In the genomic region with DNA sequence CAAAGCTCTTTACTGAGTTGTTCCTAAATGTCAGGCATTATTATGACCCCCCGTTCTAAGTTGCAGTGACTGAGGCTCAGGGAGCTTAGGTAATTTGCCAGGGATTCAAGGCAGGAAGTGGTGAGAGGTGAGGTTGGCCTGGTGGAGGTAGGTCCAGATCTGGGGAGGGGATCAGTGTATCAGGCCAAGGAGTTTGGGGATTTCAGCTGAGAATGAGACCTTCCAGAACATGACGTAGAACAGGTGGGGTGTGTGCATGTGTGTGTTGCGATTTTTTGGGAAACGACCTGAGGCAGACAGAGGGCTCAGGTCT, we compare ENCODE assay signal across 18 cellular contexts. TPM values are rescaled to one million over a fixed set of nuclear protein-coding genes. Genes with fewer than 3 reads are reported as not detected.
DNase-seq lines count a peak whose midpoint lies in the region; ATAC-seq and TF ChIP-seq lines count a peak whose summit lies in the region.
"Had no signal": no experiment of that assay in that cellular context is flagged by ENCODE, and none has a peak within 500 bp of the region (broad histone marks: within the 10 kb centered on the region; RNA-seq: fewer than 3 reads in every experiment).

No MANE protein-coding gene starts in this region.

- H3K4me3 ChIP-seq in MG63 = no peak overlapping the region
- H3K4me3 ChIP-seq in mammary epithelial cell (replicated peaks in 1 of 3; ENCODE audit: insufficient read depth in 1 of 3, low read depth in 2 of 3, low read length in 3 of 3) = no peak overlapping the region
- H3K4me3 ChIP-seq: lung had no signal

- no peaks in the 10 kb centered on the region for H3K36me3 ChIP-seq in MG63
- H3K36me3 ChIP-seq in mammary epithelial cell (ENCODE audit: insufficient read depth, low read length) = no peaks in the 10 kb centered on the region
- H3K36me3 ChIP-seq: WERI-Rb-1 had no signal

- no peaks in the 10 kb centered on the region for H3K27me3 Mint-ChIP-seq in Calu3 (ENCODE audit: unreplicated experiment)
- H3K27me3 Mint-ChIP-seq in osteocyte (ENCODE audit: unreplicated experiment) = no peaks in the 10 kb centered on the region

- H3K36me3 Mint-ChIP-seq in Calu3 (ENCODE audit: insufficient read depth, unreplicated experiment) (peaks cover 14% of the 10 kb centered on the region), osteocyte (ENCODE audit: unreplicated experiment) (no peaks in the 10 kb centered on the region)
- H3K36me3 Mint-ChIP-seq: activated naive CD8-positive, alpha-beta T cell treated with anti-CD3 and anti-CD28 coated beads, Interleukin-2, amount 10 ng/mL, durations not matched to agents 7 days and 5 days; naive B cell had no signal

- BruUV-seq in Calu3 (replicated peaks; lab: Mats Ljungman, UMichigan) (no TSS peak), mammary epithelial cell (replicated peaks; lab: Mats Ljungman, UMichigan) (no TSS peak)

- H3K4me3 Mint-ChIP-seq in Calu3 (ENCODE audit: low read depth, unreplicated experiment) = peak overlapping the region; percentile 4
- H3K4me3 Mint-ChIP-seq in osteocyte (ENCODE audit: unreplicated experiment) = no peak overlapping the region
- H3K4me3 Mint-ChIP-seq: activated CD8-positive, alpha-beta T cell treated with anti-CD3 and anti-CD28 coated beads, Interleukin-2, amount 10 ng/mL, durations not matched to agents 7 days and 5 days; activated naive CD8-positive, alpha-beta T cell treated with anti-CD3 and anti-CD28 coated beads, Interleukin-2, amount 10 ng/mL, durations not matched to agents 7 days and 5 days; naive B cell; T-helper 1 cell treated with Interleukin-12 subunit alpha and Interleukin-12 subunit beta and Interleukin-4 antibody, amounts not matched to agents 30 μg/mL and 1 μg/mL, for 36 hours had no signal

- H3K4me1 ChIP-seq in mammary epithelial cell (ENCODE audit: insufficient read depth, low read length) = peaks cover 48% of the 10 kb centered on the region

- no peaks in the 10 kb centered on the region for H3K79me2 ChIP-seq in mammary epithelial cell (ENCODE audit: insufficient read depth, low read length)

- no peak for DNase-seq in Calu3
- peak; percentile 37 for DNase-seq in MG63
- no peak for DNase-seq in mammary epithelial cell
- no peak for DNase-seq in osteocyte (ENCODE audit: extremely low spot score, unreplicated experiment)
- DNase-seq in omental fat pad (ENCODE audit: low spot score) = no peak
- no peak for DNase-seq in NOMO-1 treated with dmso at 0.1 percent for 144 hours (lab: John Stamatoyannopoulos, UW; ENCODE audit: unreplicated experiment)
- no peak for DNase-seq in iPS-NIHi11 (ENCODE audit: low spot score)
- DNase-seq: activated CD8-positive, alpha-beta T cell treated with anti-CD3 and anti-CD28 coated beads, Interleukin-2, amount 10 ng/mL, durations not matched to agents 7 days and 5 days; activated naive CD8-positive, alpha-beta T cell treated with anti-CD3 and anti-CD28 coated beads, Interleukin-2, amount 10 ng/mL, durations not matched to agents 7 days and 5 days; glutamatergic neuron; naive B cell; NCI-H187; NCI-H2227 treated with DMSO at 0.1 percent for 48 hours; WERI-Rb-1 had no signal

- ATAC-seq in omental fat pad (ENCODE audit: low FRiP score) (no peak), HG02852 (IDR thresholded peaks at IDR 0.05; ENCODE audit: unreplicated experiment) (no peak)
- ATAC-seq: esophagus mucosa had no signal

- in situ Hi-C loops in mammary epithelial cell (cut with MboI; ENCODE audit: low sequenced_read_pairs in 2 of 2) = loop anchor here in 1 of 2 donors (25.0 kb wide), 1 partner anchor 190 kb away; no protein-coding TSS in a partner anchor

- H3K9me3 ChIP-seq in MG63 (no peaks in the 10 kb centered on the region), mammary epithelial cell (replicated peaks; ENCODE audit: insufficient read depth, low read length) (no peaks in the 10 kb centered on the region)

- H3K27me3 ChIP-seq in MG63 (no peaks in the 10 kb centered on the region), mammary epithelial cell (ENCODE audit: insufficient read depth, low read length) (no peaks in the 10 kb centered on the region)

- H3K4me2 ChIP-seq in mammary epithelial cell (ENCODE audit: insufficient read depth, low read depth, low read length) = peak overlapping the region; percentile 65

- CTCF ChIA-PET in Calu3 (lab: Charles Lee) (interaction anchor here (0.6 to 3.1 kb wide), 7 partner anchors 9 to 1284 kb away, joined by 3 to 15 read pairs (median 4); no protein-coding TSS in a partner anchor), mammary epithelial cell (lab: Charles Lee; ENCODE audit: low non-redundant PET) (no interaction called here)

- H3K27ac ChIP-seq in mammary epithelial cell (ENCODE audit: insufficient read depth, low read depth, low read length) = peak overlapping the region; percentile 64
- H3K27ac ChIP-seq: WERI-Rb-1 had no signal

- H3K27ac Mint-ChIP-seq in Calu3 (ENCODE audit: unreplicated experiment) = peak overlapping the region; percentile 71
- H3K27ac Mint-ChIP-seq in osteocyte (ENCODE audit: unreplicated experiment) = peak overlapping the region; percentile 81
- H3K27ac Mint-ChIP-seq: activated CD8-positive, alpha-beta T cell treated with anti-CD3 and anti-CD28 coated beads, Interleukin-2, amount 10 ng/mL, durations not matched to agents 7 days and 5 days; activated naive CD8-positive, alpha-beta T cell treated with anti-CD3 and anti-CD28 coated beads, Interleukin-2, amount 10 ng/mL, durations not matched to agents 7 days and 5 days; naive B cell had no signal

- WGBS in mammary epithelial cell (ENCODE audit: low coverage, missing lambda C conversion rate) = 83% methylated on average over 4 of the region's 4 CpGs

- H2AFZ ChIP-seq in mammary epithelial cell (ENCODE audit: low read depth, low read length) = no peak overlapping the region

- no peaks in the 10 kb centered on the region for H4K20me1 ChIP-seq in mammary epithelial cell (ENCODE audit: insufficient read depth, low read length)

- H3K9me3 Mint-ChIP-seq in Calu3 (ENCODE audit: low read depth, unreplicated experiment) (no peaks in the 10 kb centered on the region), osteocyte (ENCODE audit: unreplicated experiment) (no peaks in the 10 kb centered on the region)
- H3K9me3 Mint-ChIP-seq: activated naive CD8-positive, alpha-beta T cell treated with anti-CD3 and anti-CD28 coated beads, Interleukin-2, amount 10 ng/mL, durations not matched to agents 7 days and 5 days; naive B cell; T-helper 1 cell treated with Interleukin-12 subunit alpha and Interleukin-12 subunit beta and Interleukin-4 antibody, amounts not matched to agents 30 μg/mL and 1 μg/mL, for 36 hours had no signal

- dilution Hi-C loops in mammary epithelial cell (cut with HindIII; ENCODE audit: low sequenced_read_pairs) = no loop called here

- peaks cover 69% of the 10 kb centered on the region for H3K4me1 Mint-ChIP-seq in Calu3 (ENCODE audit: low read depth, unreplicated experiment)
- peaks cover 26% of the 10 kb centered on the region for H3K4me1 Mint-ChIP-seq in osteocyte (ENCODE audit: unreplicated experiment)
- H3K4me1 Mint-ChIP-seq: naive B cell had no signal

- intact Hi-C loops in Calu3 (cut with micrococcal nuclease; ENCODE audit: unreplicated experiment) = no loop called here
- intact Hi-C loops in mammary epithelial cell (cut with micrococcal nuclease) = no loop called here

- TF ChIP-seq CTCF in Calu3 (IDR thresholded peaks at IDR 0.05; ENCODE audit: unreplicated experiment) = no peak
- TF ChIP-seq CTCF in mammary epithelial cell (conservative IDR thresholded peaks at IDR 0.05 in 1 of 2, IDR thresholded peaks at IDR 0.05 in 1 of 2; ENCODE audit: extremely low read depth in 1 of 2, insufficient read depth in 1 of 2, low read depth in 1 of 2, low read length in 2 of 2) = no peak
- no peak for TF ChIP-seq CTCF in osteocyte (IDR thresholded peaks at IDR 0.05)
- no peak for TF ChIP-seq CTCF in omental fat pad (IDR thresholded peaks at IDR 0.05)

- no peak overlapping the region for H3K9ac ChIP-seq in mammary epithelial cell (ENCODE audit: insufficient read depth, low read length)

RNA-seq across cellular contexts. Expression of a gene that starts 41.1 kb away (rescaled TPM):
- total RNA-seq in Calu3 (2022) (79.5 and 82.4 TPM in 2 replicates), mammary epithelial cell (10 to 100 TPM; 46.3 to 54.3 TPM), osteocyte (30.4 and 35.8 TPM in 2 replicates), omental fat pad (10 to 100 TPM; 34.8 to 52.2 (median 40.7) TPM)
- 147 and 166 TPM in 2 replicates for total RNA-seq in MG63 (2014; rRNA removed; shearing (Covaris generic); ENCODE audit: low replicate concordance)
- polyA plus RNA-seq in mammary epithelial cell = 46.9 TPM
- polyA minus RNA-seq in mammary epithelial cell = 12.9 TPM
